24 cellular contexts compared by ENCODE assay signal in genomic region chr1:14959295-14959694, GRCh38.
"Had no signal": no experiment of that assay in that cellular context is flagged by ENCODE, and none has a peak within 500 bp of the region (broad histone marks: within the 10 kb centered on the region; RNA-seq: fewer than 3 reads in every experiment).

No MANE protein-coding gene starts in this region.

- H3K79me2 ChIP-seq: hepatocyte had no signal

- H3K27ac ChIP-seq: coronary artery, gastrocnemius medialis, heart left ventricle, hepatocyte, left lung, pancreas, right atrium auricular region, sigmoid colon, thoracic aorta, tibial nerve had no signal

- H3K27me3 Mint-ChIP-seq: naive thymus-derived CD8-positive, alpha-beta T cell; progenitor cell of endocrine pancreas; stimulated activated naive B cell treated with anti-CD40 and anti-IgM and Interleukin-4, amounts not matched to agents 10 μg/mL and 1 μg/mL and 100 μg/mL, for 72 hours; stimulated activated naive CD8-positive, alpha-beta T cell treated with anti-CD3 and anti-CD28 coated beads, Interleukin-15, Interleukin-2, amounts not matched to agents 100 ng/mL and 50 ng/mL, for 24 hours had no signal

- H3K4me1 Mint-ChIP-seq: naive thymus-derived CD8-positive, alpha-beta T cell; stimulated activated naive B cell treated with anti-CD40 and anti-IgM and Interleukin-4, amounts not matched to agents 10 μg/mL and 1 μg/mL and 100 μg/mL, for 72 hours had no signal

- H2AFZ ChIP-seq: hepatocyte had no signal

- H3K4me1 ChIP-seq: gastrocnemius medialis, tibial nerve had no signal

- H3K36me3 Mint-ChIP-seq: naive thymus-derived CD8-positive, alpha-beta T cell; stimulated activated naive B cell treated with anti-CD40 and anti-IgM and Interleukin-4, amounts not matched to agents 10 μg/mL and 1 μg/mL and 100 μg/mL, for 72 hours had no signal

- H3K36me3 ChIP-seq: gastrocnemius medialis, pancreas, right atrium auricular region had no signal

- FAIRE-seq: pancreas, urothelium cell line had no signal

- DNase-seq: dermis blood vessel endothelial cell; effector memory CD8-positive, alpha-beta T cell; foreskin fibroblast; gastrocnemius medialis; heart left ventricle; left cardiac atrium; mammary epithelial cell; mesendoderm; naive thymus-derived CD8-positive, alpha-beta T cell; sigmoid colon; stimulated activated CD4-positive, alpha-beta T cell treated with anti-CD3 and anti-CD28 coated beads, Interleukin-2, amount 100 ng/mL, for 24 hours; stimulated activated CD4-positive, alpha-beta T cell treated with anti-CD3 and anti-CD28 coated beads, Interleukin-4, amount 100 ng/mL, for 24 hours; stimulated activated naive B cell treated with anti-CD40 and anti-IgM and Interleukin-4, amounts not matched to agents 10 μg/mL and 1 μg/mL and 100 μg/mL, for 72 hours; upper lobe of left lung had no signal

- H3K27me3 ChIP-seq: gastrocnemius medialis, heart left ventricle, hepatocyte, left lung, pancreas, right atrium auricular region, sigmoid colon, tibial nerve, upper lobe of left lung had no signal

- H3K4me3 Mint-ChIP-seq: effector memory CD8-positive, alpha-beta T cell; naive thymus-derived CD8-positive, alpha-beta T cell; stimulated activated naive B cell treated with anti-CD40 and anti-IgM and Interleukin-4, amounts not matched to agents 10 μg/mL and 1 μg/mL and 100 μg/mL, for 72 hours; stimulated activated naive CD8-positive, alpha-beta T cell treated with anti-CD3 and anti-CD28 coated beads, Interleukin-15, Interleukin-2, amounts not matched to agents 100 ng/mL and 50 ng/mL, for 24 hours had no signal

- ATAC-seq: effector memory CD8-positive, alpha-beta T cell; gastrocnemius medialis; heart left ventricle; left cardiac atrium; left lung; naive thymus-derived CD8-positive, alpha-beta T cell; pancreas; stimulated activated naive B cell treated with anti-CD40 and anti-IgM and Interleukin-4, amounts not matched to agents 10 μg/mL and 1 μg/mL and 100 μg/mL, for 72 hours had no signal

- H3K4me3 ChIP-seq: coronary artery, gastrocnemius medialis, heart left ventricle, hepatocyte, left lung, pancreas, right atrium auricular region, sigmoid colon, thoracic aorta, tibial nerve, upper lobe of left lung had no signal

- H3K9me3 Mint-ChIP-seq: effector memory CD8-positive, alpha-beta T cell; naive thymus-derived CD8-positive, alpha-beta T cell; stimulated activated naive CD8-positive, alpha-beta T cell treated with anti-CD3 and anti-CD28 coated beads, Interleukin-15, Interleukin-2, amounts not matched to agents 100 ng/mL and 50 ng/mL, for 24 hours had no signal

- H3K27ac Mint-ChIP-seq: effector memory CD8-positive, alpha-beta T cell; progenitor cell of endocrine pancreas; stimulated activated naive B cell treated with anti-CD40 and anti-IgM and Interleukin-4, amounts not matched to agents 10 μg/mL and 1 μg/mL and 100 μg/mL, for 72 hours; stimulated activated naive CD8-positive, alpha-beta T cell treated with anti-CD3 and anti-CD28 coated beads, Interleukin-15, Interleukin-2, amounts not matched to agents 100 ng/mL and 50 ng/mL, for 24 hours had no signal

- H3K4me2 ChIP-seq: hepatocyte had no signal

- H3K9me3 ChIP-seq: gastrocnemius medialis, heart left ventricle, left lung, pancreas, right atrium auricular region, sigmoid colon, thoracic aorta, upper lobe of left lung had no signal
